ENCODE assay signal across 11 cellular contexts in the genomic region with DNA sequence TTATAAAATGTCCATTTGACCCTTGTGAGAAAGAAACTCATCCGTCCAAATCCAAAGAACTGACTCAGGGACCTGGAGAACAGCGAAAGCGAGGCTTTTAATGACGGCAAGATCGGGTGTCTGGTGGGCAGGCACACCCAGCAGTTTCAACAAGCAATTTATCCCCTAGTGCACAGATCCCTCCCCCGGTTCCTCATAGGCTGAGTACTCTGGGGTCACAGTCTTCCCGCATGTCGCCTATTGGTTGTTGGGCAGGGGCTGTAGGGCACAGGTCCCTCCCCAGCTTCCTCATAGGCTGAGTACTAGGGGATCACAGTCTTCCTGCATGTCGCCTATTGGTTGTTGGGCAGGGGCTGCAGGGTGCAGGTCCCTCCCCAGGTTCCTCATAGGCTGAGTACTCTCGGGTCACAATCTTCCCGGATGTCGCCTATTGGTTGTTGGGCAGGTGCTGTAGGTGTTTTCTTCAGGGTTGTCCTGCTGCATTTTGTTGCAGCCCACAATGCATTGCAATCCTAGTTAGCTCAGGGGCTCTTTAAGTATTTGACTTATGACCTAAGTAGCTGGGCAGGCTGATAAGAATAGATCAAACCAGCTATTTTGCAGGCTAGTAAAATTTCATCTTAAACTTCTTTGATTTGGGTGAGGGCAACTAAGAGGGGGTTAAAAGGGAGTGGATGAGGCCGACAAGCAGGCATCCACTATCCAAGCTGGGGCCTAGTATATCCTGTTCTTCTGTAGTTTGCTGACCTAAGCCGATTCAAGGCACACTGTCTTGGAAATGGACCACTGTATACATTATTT. TPM values are rescaled to one million over a fixed set of nuclear protein-coding genes. Genes with fewer than 3 reads are reported as not detected.
DNase-seq lines count a peak whose midpoint lies in the region; ATAC-seq, FAIRE-seq and TF ChIP-seq lines count a peak whose summit lies in the region.
"Had no signal": no experiment of that assay in that cellular context is flagged by ENCODE, and none has a peak within 500 bp of the region (broad histone marks: within the 10 kb centered on the region; RNA-seq: fewer than 3 reads in every experiment).

No MANE protein-coding gene starts in this region.

- DNase-seq in A549 (ENCODE audit: low read depth in 1 of 2, low spot score in 1 of 2) (peak in 1 of 2 experiments; percentile 81), GDM1 (lab: John Stamatoyannopoulos, UW) (peak; percentile 80), NCI-H2196 (lab: John Stamatoyannopoulos, UW; ENCODE audit: unreplicated experiment) (peak; percentile 97), WERI-Rb-1 (peak; percentile 68), NCI-H446 treated with DMSO at 0.1 percent for 48 hours (lab: John Stamatoyannopoulos, UW) (no peak), HTR-8/SVneo (ENCODE audit: insufficient read length, low spot score) (no peak), pancreas (no peak)
- DNase-seq: trophoblast cell had no signal

- TF ChIP-seq POLR2A in A549 (IDR thresholded peaks at IDR 0.05; ENCODE audit: low read length) = no peak

- no peak for TF ChIP-seq RAD21 in A549 (conservative IDR thresholded peaks at IDR 0.05 in 1 of 2, IDR thresholded peaks at IDR 0.05 in 1 of 2)

- H3K4me1 ChIP-seq in A549 (peaks cover 8% of the 10 kb centered on the region; the same call in 1 of the 3 replicates), pancreas (peaks cover 0 to 10% (median 7%) of the 10 kb centered on the region in 3 donors)

- H3K36me3 ChIP-seq in WERI-Rb-1 = no peaks in the 10 kb centered on the region
- H3K36me3 ChIP-seq in pancreas = no peaks in the 10 kb centered on the region
- H3K36me3 ChIP-seq: neutrophil had no signal

- TF ChIP-seq CTCF in A549 (IDR thresholded peaks at IDR 0.05) (no peak), WERI-Rb-1 (IDR thresholded peaks at IDR 0.05; ENCODE audit: low read depth, low read length) (no peak), pancreas (IDR thresholded peaks at IDR 0.05) (no peak)

- FAIRE-seq in A549 (lab: Jason Lieb, UNC) (no peak), HTR-8/SVneo (lab: Jason Lieb, UNC) (no peak), pancreas (lab: Jason Lieb, UNC) (no peak)
- FAIRE-seq: endothelial cell of umbilical vein had no signal

- H3K9me3 ChIP-seq in A549 = no peaks in the 10 kb centered on the region
- no peaks in the 10 kb centered on the region for H3K9me3 ChIP-seq in WERI-Rb-1 (ENCODE audit: severe bottlenecking)
- no peaks in the 10 kb centered on the region for H3K9me3 ChIP-seq in pancreas
- H3K9me3 ChIP-seq: neutrophil had no signal

- intact Hi-C loops in pancreas (cut with DNase I) = no loop called here

- H3K4me3 ChIP-seq in A549 (no peak overlapping the region), WERI-Rb-1 (ENCODE audit: low read depth, low read length) (no peak overlapping the region), pancreas (no peak overlapping the region)

- POLR2A ChIA-PET in A549 (lab: Yijun Ruan, JAX) = no interaction called here

- H3K27me3 ChIP-seq in WERI-Rb-1 (ENCODE audit: insufficient read depth, low read depth, severe bottlenecking) (no peaks in the 10 kb centered on the region), pancreas (peaks cover 0 to 7% (median 0%) of the 10 kb centered on the region in 4 donors)

- TF ChIP-seq EP300 in A549 (IDR thresholded peaks at IDR 0.05) = no peak

- CTCF ChIA-PET in A549 (lab: Yijun Ruan, JAX) = interaction anchor here (1.4 kb wide), 1 partner anchor 17 kb away, joined by 8 read pairs; no protein-coding TSS in a partner anchor

- no peak overlapping the region for H3K4me2 ChIP-seq in A549

- H3K27ac ChIP-seq in A549 = no peak overlapping the region
- H3K27ac ChIP-seq in WERI-Rb-1 = no peak overlapping the region
- no peak overlapping the region for H3K27ac ChIP-seq in pancreas
- H3K27ac ChIP-seq: neutrophil had no signal

- ATAC-seq in A549 (peak in 1 of 2 experiments; percentile 83; a peak in 3 of 6 replicates), HG03139 (IDR thresholded peaks at IDR 0.05; ENCODE audit: unreplicated experiment) (no peak), pancreas (no peak)

- WGBS in A549 (ENCODE audit: missing lambda C conversion rate) = 87% methylated on average over 14 of the region's 14 CpGs
- 92 to 93% methylated on average over 14 of the region's 14 CpGs for WGBS in pancreas, 2 donors

TF ChIP-seq in A549, 52 proteins besides CTCF, POLR2A, EP300 and RAD21:
- TF ChIP-seq MAFK (IDR thresholded peaks at IDR 0.05; ENCODE audit: partially characterized antibody) (peak; percentile 26), TFCP2L1 (CRISPR knock-in tag; IDR thresholded peaks at IDR 0.05) (no peak)

RNA-seq across cellular contexts. Expression of gene UTS2R, which starts 3.6 kb away (rescaled TPM):
- polyA plus RNA-seq in A549 (2011; rRNA removed) = not detected in 2 replicates
- not detected in 2 replicates for polyA plus RNA-seq in A549 (2012; cell fraction: cytosol; rRNA removed)
- polyA plus RNA-seq in A549 (2012; cell fraction: nucleus; rRNA removed) = 0.06 and 0.11 TPM in 2 replicates
- polyA plus RNA-seq in A549 (2017; fragmentation: RNase III; extraction: RNeasy Plus Mini Kit Qiagen cat#74134 plus additional on column Dnase treatment) = not detected in 3 replicates
- not detected in 2 replicates for polyA minus RNA-seq in A549 (2011; rRNA and poly(A)+ RNA removed)
- under 1 TPM in 3 of 6 donors, not detected in 3; 0.37 to 0.87 (median 0.74) TPM for total RNA-seq in pancreas
- polyA plus RNA-seq in pancreas = not detected
- total RNA-seq: endothelial cell of umbilical vein had no signal
- polyA plus RNA-seq: endothelial cell of umbilical vein had no signal

RNA-seq across cellular contexts. Expression of gene TEX19, which starts 8.9 kb away (rescaled TPM):
- polyA plus RNA-seq in A549 (2011; rRNA removed) = 0.32 and 0.43 TPM in 2 replicates
- 0.74 and 0.80 TPM in 2 replicates for polyA plus RNA-seq in A549 (2012; cell fraction: cytosol; rRNA removed)
- polyA plus RNA-seq in A549 (2012; cell fraction: nucleus; rRNA removed) = 0.55 and 0.59 TPM in 2 replicates
- polyA plus RNA-seq in A549 (2017; fragmentation: RNase III; extraction: RNeasy Plus Mini Kit Qiagen cat#74134 plus additional on column Dnase treatment) = 0.50 to 0.66 TPM (median 0.55 TPM) in 3 replicates
- 0.44 and 0.58 TPM in 2 replicates for polyA minus RNA-seq in A549 (2011; rRNA and poly(A)+ RNA removed)
- not detected for total RNA-seq in pancreas
- not detected for polyA plus RNA-seq in pancreas
- total RNA-seq: endothelial cell of umbilical vein had no signal

RNA-seq across cellular contexts. Expression of gene SECTM1, which starts 34.4 kb away (rescaled TPM):
- polyA plus RNA-seq in A549 (2011; rRNA removed) = 0.22 and 0.58 TPM in 2 replicates
- polyA plus RNA-seq in A549 (2012; cell fraction: cytosol; rRNA removed) = 0.31 and 0.52 TPM in 2 replicates
- 0.58 and 0.83 TPM in 2 replicates for polyA plus RNA-seq in A549 (2012; cell fraction: nucleus; rRNA removed)
- 1.5 to 2.5 TPM (median 2.0 TPM) in 3 replicates for polyA plus RNA-seq in A549 (2017; fragmentation: RNase III; extraction: RNeasy Plus Mini Kit Qiagen cat#74134 plus additional on column Dnase treatment)
- polyA minus RNA-seq in A549 (2011; rRNA and poly(A)+ RNA removed) = not detected in 2 replicates
- 1 to 10 TPM in 5 of 6 donors, under 1 TPM in 1; 0.74 to 7.4 (median 1.4) TPM for total RNA-seq in pancreas
- polyA plus RNA-seq in pancreas = 1 to 10 TPM; 1.5 to 3.3 TPM

RNA-seq across cellular contexts. Expression of gene HEXD, which starts 50.2 kb away (rescaled TPM):
- polyA plus RNA-seq in A549 (2011; rRNA removed) = 18.0 and 18.4 TPM in 2 replicates
- polyA plus RNA-seq in A549 (2012; cell fraction: cytosol; rRNA removed) = 16.4 and 22.2 TPM in 2 replicates
- 121 and 156 TPM in 2 replicates for polyA plus RNA-seq in A549 (2012; cell fraction: nucleus; rRNA removed)
- 15.9 to 21.4 TPM (median 19.5 TPM) in 3 replicates for polyA plus RNA-seq in A549 (2017; fragmentation: RNase III; extraction: RNeasy Plus Mini Kit Qiagen cat#74134 plus additional on column Dnase treatment)
- 15.9 and 16.2 TPM in 2 replicates for polyA minus RNA-seq in A549 (2011; rRNA and poly(A)+ RNA removed)
- total RNA-seq in pancreas = 10 to 100 TPM; 25.9 to 57.3 (median 38.1) TPM
- polyA plus RNA-seq in pancreas = 100 to 1,000 TPM; 175 to 275 TPM

RNA-seq across cellular contexts. Expression of gene OGFOD3, which starts 50.5 kb away (rescaled TPM):
- polyA plus RNA-seq in A549 (2011; rRNA removed) (14.9 and 15.2 TPM in 2 replicates), A549 (2017; fragmentation: RNase III; extraction: RNeasy Plus Mini Kit Qiagen cat#74134 plus additional on column Dnase treatment) (19.8 to 21.9 TPM (median 20.8 TPM) in 3 replicates), pancreas (10 to 100 TPM; 18.2 to 28.0 TPM)
- 25.1 and 30.2 TPM in 2 replicates for polyA plus RNA-seq in A549 (2012; cell fraction: cytosol; rRNA removed)
- polyA plus RNA-seq in A549 (2012; cell fraction: nucleus; rRNA removed) = 34.1 and 40.7 TPM in 2 replicates
- polyA minus RNA-seq in A549 (2011; rRNA and poly(A)+ RNA removed) = 18.8 and 27.1 TPM in 2 replicates
- total RNA-seq in pancreas = 10 to 100 TPM; 17.8 to 24.4 (median 19.9) TPM

Comparison
In these comparisons a context has a peak if more than half of its experiments do, and no peak if none do; other contexts are left out.
1. DNase-seq: peak in GDM1 (single experiment), NCI-H2196 (single experiment) and WERI-Rb-1 (single experiment); none in NCI-H446 treated with DMSO at 0.1 percent for 48 hours (single experiment), HTR-8/SVneo (single experiment) and pancreas (0 of 6).